Comparison of ENCODE assay signal across 15 cellular contexts in genomic region chr3:192275741-192276355, GRCh38.
"Had no signal": no experiment of that assay in that cellular context is flagged by ENCODE, and none has a peak within 500 bp of the region (broad histone marks: within the 10 kb centered on the region; RNA-seq: fewer than 3 reads in every experiment).

No MANE protein-coding gene starts in this region.

- FAIRE-seq: endometrium, pancreas, urothelium cell line had no signal

- H3K27ac ChIP-seq: dorsolateral prefrontal cortex, neural progenitor cell, pancreas, thyroid gland had no signal

- H3K9me3 Mint-ChIP-seq: activated CD4-positive, alpha-beta T cell treated with anti-CD3 and anti-CD28 coated beads, Interleukin-2, amount 10 ng/mL, durations not matched to agents 24 days and 14 days; activated T-helper 2 cell treated with anti-CD3 and anti-CD28 coated beads, Interferon-gamma antibody, Interleukin-2, Interleukin-4, amounts not matched to agents 10 μg/mL and 5 μg/mL and 100 μg/mL, durations not matched to agents 14 hours and 24 hours and 36 hours; mesothelial cell of epicardium; neural progenitor cell; T-cell had no signal

- H3K36me3 ChIP-seq: neural progenitor cell, pancreas, thyroid gland had no signal

- H3K4me3 Mint-ChIP-seq: activated CD4-positive, alpha-beta T cell treated with anti-CD3 and anti-CD28 coated beads, Interleukin-2, amount 10 ng/mL, durations not matched to agents 24 days and 14 days; mesothelial cell of epicardium; neural progenitor cell; T-cell had no signal

- H3K27ac Mint-ChIP-seq: activated CD4-positive, alpha-beta T cell treated with anti-CD3 and anti-CD28 coated beads, Interleukin-2, amount 10 ng/mL, durations not matched to agents 24 days and 14 days; activated T-helper 2 cell treated with anti-CD3 and anti-CD28 coated beads, Interferon-gamma antibody, Interleukin-2, Interleukin-4, amounts not matched to agents 10 μg/mL and 5 μg/mL and 100 μg/mL, durations not matched to agents 14 hours and 24 hours and 36 hours; mesothelial cell of epicardium; neural progenitor cell; T-cell had no signal

- H2AFZ ChIP-seq: neural progenitor cell had no signal

- H3K4me3 ChIP-seq: dorsolateral prefrontal cortex, neural progenitor cell, pancreas, thyroid gland had no signal

- H3K4me1 Mint-ChIP-seq: activated CD4-positive, alpha-beta T cell treated with anti-CD3 and anti-CD28 coated beads, Interleukin-2, amount 10 ng/mL, durations not matched to agents 24 days and 14 days; T-cell had no signal

- H3K27me3 Mint-ChIP-seq: activated CD4-positive, alpha-beta T cell treated with anti-CD3 and anti-CD28 coated beads, Interleukin-2, amount 10 ng/mL, durations not matched to agents 24 days and 14 days had no signal

- H3K4me2 ChIP-seq: neural progenitor cell had no signal

- H3K27me3 ChIP-seq: dorsolateral prefrontal cortex, neural progenitor cell, pancreas, thyroid gland had no signal

- ATAC-seq: pancreas, T-cell had no signal

- H3K4me1 ChIP-seq: neural progenitor cell had no signal

- H3K9me3 ChIP-seq: pancreas, thyroid gland had no signal

- H3K9ac ChIP-seq: neural progenitor cell had no signal

- DNase-seq: activated CD4-positive, alpha-beta T cell treated with anti-CD3 and anti-CD28 coated beads, Interleukin-2, amount 10 ng/mL, durations not matched to agents 24 days and 14 days; activated naive CD4-positive, alpha-beta T cell treated with anti-CD3 and anti-CD28 coated beads, Interleukin-2, amount 50 U/mL, for 16 hours; activated T-cell treated with anti-CD3 and anti-CD28 coated beads for 4 hours; amniotic stem cell; dorsolateral prefrontal cortex; hypothalamus; pancreas; retina; T-cell; thyroid gland had no signal
